ENCODE assay signal across 2 cellular contexts in genomic region chr18:51149605-51150429, GRCh38.
TF ChIP-seq lines count a peak whose summit lies in the region.

No MANE protein-coding gene starts in this region.

TF ChIP-seq in HEK293, 187 proteins besides CTCF, POLR2A, EP300 and RAD21 (continued from another document):
- TF ChIP-seq ZNF561 (tag by site-specific recombination; IDR thresholded peaks at IDR 0.05; ENCODE audit: borderline replicate concordance) (no peak), ZNF335 (tag by site-specific recombination; conservative IDR thresholded peaks at IDR 0.05) (0 out of 2 replicates have a peak, but pooled peaks have one; percentile 41)
TF ChIP-seq in HEK293: peak in this region for 1.

TF ChIP-seq in HepG2, 621 proteins besides CTCF, POLR2A, EP300 and RAD21 (continued from another document):
- TF ChIP-seq NFIB (CRISPR knock-in tag; IDR thresholded peaks at IDR 0.05; ENCODE audit: borderline replicate concordance) (no peak), ATRX (CRISPR knock-in tag; IDR thresholded peaks at IDR 0.05; ENCODE audit: borderline replicate concordance) (no peak), ZFP91 (CRISPR knock-in tag; IDR thresholded peaks at IDR 0.05; ENCODE audit: borderline replicate concordance) (no peak), ZFP90 (CRISPR knock-in tag; IDR thresholded peaks at IDR 0.05; ENCODE audit: borderline replicate concordance) (no peak), CEBPB (IDR thresholded peaks at IDR 0.05; ENCODE audit: borderline replicate concordance, low read depth, low read length) (peak; percentile 16; the same call in 1 of the 2 replicates)
